Comparison of ENCODE assay signal across 13 cellular contexts in the genomic region with DNA sequence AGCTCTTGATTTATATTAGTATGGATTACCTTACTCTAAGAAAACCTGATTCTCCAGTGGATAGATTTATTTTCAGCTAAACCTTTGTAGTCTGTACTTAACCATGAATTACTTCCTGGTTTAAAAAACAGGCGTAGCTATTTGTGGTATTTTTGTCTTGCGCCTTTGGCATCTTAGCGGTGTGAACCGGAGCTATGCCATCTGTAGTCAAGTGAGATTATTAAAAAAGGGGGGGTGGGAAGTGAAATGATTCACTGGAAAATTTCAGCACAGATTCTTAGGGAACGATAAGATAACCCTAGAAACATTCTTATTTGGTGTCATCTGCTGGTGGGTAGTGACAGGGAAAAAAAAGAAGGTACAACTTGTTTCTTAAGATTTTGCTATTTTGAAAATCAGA. TPM values are rescaled to one million over a fixed set of nuclear protein-coding genes. Genes with fewer than 3 reads are reported as not detected.
DNase-seq lines count a peak whose midpoint lies in the region; ATAC-seq, FAIRE-seq and TF ChIP-seq lines count a peak whose summit lies in the region.
"Had no signal": no experiment of that assay in that cellular context is flagged by ENCODE, and none has a peak within 500 bp of the region (broad histone marks: within the 10 kb centered on the region; RNA-seq: fewer than 3 reads in every experiment).

No MANE protein-coding gene starts in this region.

- peaks cover 31% of the 10 kb centered on the region for H3K4me1 ChIP-seq in left ventricle myocardium inferior
- peaks cover 0 to 66% (median 24%) of the 10 kb centered on the region in 12 donors for H3K4me1 ChIP-seq in heart left ventricle
- peaks cover 16% of the 10 kb centered on the region for H3K4me1 ChIP-seq in astrocyte (ENCODE audit: insufficient read depth, low read length)
- peaks cover 59% of the 10 kb centered on the region for H3K4me1 ChIP-seq in upper lobe of right lung
- peaks cover 0 to 16% of the 10 kb centered on the region in 2 donors for H3K4me1 ChIP-seq in ascending aorta
- H3K4me1 ChIP-seq in Caco-2, result no peaks in the 10 kb centered on the region; the same call in 1 of the 2 replicates

- H3K4me3 Mint-ChIP-seq in astrocyte (ENCODE audit: unreplicated experiment), result no peak overlapping the region
- no peak overlapping the region for H3K4me3 Mint-ChIP-seq in Caco-2 (ENCODE audit: unreplicated experiment)

- H3K4me1 Mint-ChIP-seq in astrocyte (ENCODE audit: low read depth, unreplicated experiment) (peaks cover 29% of the 10 kb centered on the region), Caco-2 (ENCODE audit: low read depth, unreplicated experiment) (peaks cover 15% of the 10 kb centered on the region)

- H3K9me3 Mint-ChIP-seq in astrocyte (ENCODE audit: unreplicated experiment), result no peaks in the 10 kb centered on the region
- H3K9me3 Mint-ChIP-seq in Caco-2 (ENCODE audit: unreplicated experiment), result no peaks in the 10 kb centered on the region

- peaks cover 27% of the 10 kb centered on the region for H3K79me2 ChIP-seq in astrocyte (ENCODE audit: insufficient read depth, low read length)

- POLR2A ChIA-PET in Caco-2 (lab: Charles Lee), result no interaction called here

- no peak overlapping the region for H3K4me2 ChIP-seq in astrocyte (ENCODE audit: low read length)

- no TSS peak for BruUV-seq in Caco-2 (replicated peaks; lab: Mats Ljungman, UMichigan)

- H4K20me1 ChIP-seq in astrocyte (ENCODE audit: insufficient read depth, low read length), result peaks cover 28% of the 10 kb centered on the region

- CTCF ChIA-PET in Caco-2 (lab: Charles Lee), result no interaction called here

- H3K27ac Mint-ChIP-seq in astrocyte (ENCODE audit: unreplicated experiment), result peak overlapping the region; percentile 36
- no peak overlapping the region for H3K27ac Mint-ChIP-seq in Caco-2 (ENCODE audit: unreplicated experiment)

- intact Hi-C loops in left ventricle myocardium inferior (cut with micrococcal nuclease), result no loop called here
- intact Hi-C loops in heart left ventricle (cut with DNase I), result loop anchor here in 1 of 10 donors (10.0 kb wide), 1 partner anchor 64 kb away; the partner anchor contains the start of gene SCAANT1
- intact Hi-C loops in upper lobe of right lung (cut with DNase I), result no loop called here
- intact Hi-C loops in ascending aorta (cut with DNase I), result loop anchor here (5.0 kb wide), 1 partner anchor 67 kb away; the partner anchor contains the start of gene SCAANT1
- intact Hi-C loops in Caco-2 (cut with micrococcal nuclease; ENCODE audit: unreplicated experiment), result no loop called here

- H3K27me3 ChIP-seq in left ventricle myocardium inferior (ENCODE audit: low read depth), result no peaks in the 10 kb centered on the region
- no peaks in the 10 kb centered on the region for H3K27me3 ChIP-seq in heart left ventricle
- H3K27me3 ChIP-seq in astrocyte (ENCODE audit: insufficient read depth, low read length), result no peaks in the 10 kb centered on the region
- no peaks in the 10 kb centered on the region for H3K27me3 ChIP-seq in upper lobe of right lung
- H3K27me3 ChIP-seq in ascending aorta, result no peaks in the 10 kb centered on the region
- no peaks in the 10 kb centered on the region for H3K27me3 ChIP-seq in Caco-2 (replicated peaks; ENCODE audit: control insufficient read depth, insufficient read depth, low read length)

- H3K9ac ChIP-seq in astrocyte (ENCODE audit: low read length), result no peak overlapping the region
- H3K9ac ChIP-seq: GM23248 had no signal

- no peak for FAIRE-seq in astrocyte (lab: Jason Lieb, UNC)
- FAIRE-seq: GM18507 had no signal

- H3K27ac ChIP-seq in left ventricle myocardium inferior (replicated peaks), result peak overlapping the region; percentile 2
- H3K27ac ChIP-seq in heart left ventricle, result peak overlapping the region in 2 of 12 donors; percentile 3 to 66
- H3K27ac ChIP-seq in astrocyte (ENCODE audit: low read depth, low read length), result no peak overlapping the region
- peak overlapping the region; percentile 24 for H3K27ac ChIP-seq in upper lobe of right lung
- H3K27ac ChIP-seq in ascending aorta, result peak overlapping the region in 1 of 2 donors; percentile 20
- H3K27ac ChIP-seq: GM23248, HL-60 had no signal

- H3K9me3 ChIP-seq in left ventricle myocardium inferior (replicated peaks), result no peaks in the 10 kb centered on the region
- no peaks in the 10 kb centered on the region for H3K9me3 ChIP-seq in heart left ventricle
- H3K9me3 ChIP-seq in astrocyte (ENCODE audit: insufficient read depth, low read depth, low read length), result no peaks in the 10 kb centered on the region
- H3K9me3 ChIP-seq in upper lobe of right lung, result no peaks in the 10 kb centered on the region
- H3K9me3 ChIP-seq in ascending aorta, result no peaks in the 10 kb centered on the region
- H3K9me3 ChIP-seq in Caco-2, result no peaks in the 10 kb centered on the region

- no peak overlapping the region for H3K4me3 ChIP-seq in left ventricle myocardium inferior
- H3K4me3 ChIP-seq in heart left ventricle, result peak overlapping the region in 1 of 12 donors; percentile 9
- no peak overlapping the region for H3K4me3 ChIP-seq in astrocyte (ENCODE audit: insufficient read depth, low read depth, low read length)
- peak overlapping the region; percentile 20 for H3K4me3 ChIP-seq in upper lobe of right lung
- peak overlapping the region in 1 of 2 donors; percentile 35 for H3K4me3 ChIP-seq in ascending aorta
- no peak overlapping the region for H3K4me3 ChIP-seq in Caco-2 (ENCODE audit: low read depth, low read length)
- H3K4me3 ChIP-seq: GM23248 had no signal

- DNase-seq in left ventricle myocardium inferior (no peak), heart left ventricle (no peak), astrocyte (ENCODE audit: low read depth) (peak; percentile 48), left kidney (ENCODE audit: low read depth, low spot score) (peak; percentile 49), upper lobe of right lung (no peak), NCI-H1092 (lab: John Stamatoyannopoulos, UW) (no peak), ascending aorta (ENCODE audit: low spot score in 2 of 2) (no peak), Caco-2 (no peak)
- DNase-seq: GM23248, NCI-H2171 had no signal

- H3K36me3 Mint-ChIP-seq in astrocyte (ENCODE audit: low read depth, unreplicated experiment) (peaks cover 7% of the 10 kb centered on the region), Caco-2 (ENCODE audit: insufficient read depth, unreplicated experiment) (peaks cover 17% of the 10 kb centered on the region)

- no peak for TF ChIP-seq CTCF in left ventricle myocardium inferior (IDR thresholded peaks at IDR 0.05; ENCODE audit: borderline replicate concordance)
- no peak for TF ChIP-seq CTCF in heart left ventricle (IDR thresholded peaks at IDR 0.05)
- TF ChIP-seq CTCF in astrocyte (IDR thresholded peaks at IDR 0.05; ENCODE audit: insufficient read depth, low read depth, low read length), result no peak
- TF ChIP-seq CTCF in upper lobe of right lung (IDR thresholded peaks at IDR 0.05), result no peak
- TF ChIP-seq CTCF in ascending aorta (IDR thresholded peaks at IDR 0.05), result no peak
- TF ChIP-seq CTCF in Caco-2 (IDR thresholded peaks at IDR 0.05; ENCODE audit: insufficient read depth in 1 of 2, low read depth in 1 of 2, low read length in 1 of 2, severe bottlenecking in 1 of 2, unreplicated experiment in 1 of 2), result no peak

- WGBS in heart left ventricle, 4 donors, result 44 to 55% (median 47%) methylated on average over 5 of the region's 5 CpGs

- H3K27me3 Mint-ChIP-seq in astrocyte (ENCODE audit: low read depth, unreplicated experiment), result no peaks in the 10 kb centered on the region
- no peaks in the 10 kb centered on the region for H3K27me3 Mint-ChIP-seq in Caco-2 (ENCODE audit: insufficient read depth, unreplicated experiment)

- ATAC-seq in heart left ventricle, result no peak
- ATAC-seq in upper lobe of right lung, result peak; percentile 68
- ATAC-seq: SK-N-SH treated with all-trans-retinoic acid at 6 μM for 48 hours had no signal

- H2AFZ ChIP-seq in astrocyte (ENCODE audit: low read depth, low read length), result no peak overlapping the region
- H2AFZ ChIP-seq: GM23248 had no signal

- no peak for TF ChIP-seq POLR2A in heart left ventricle (IDR thresholded peaks at IDR 0.05)

- peaks cover 41% of the 10 kb centered on the region for H3K36me3 ChIP-seq in left ventricle myocardium inferior
- peaks cover 0 to 45% (median 42%) of the 10 kb centered on the region in 9 donors for H3K36me3 ChIP-seq in heart left ventricle
- peaks cover 19% of the 10 kb centered on the region for H3K36me3 ChIP-seq in astrocyte (ENCODE audit: insufficient read depth, low read length)
- H3K36me3 ChIP-seq in upper lobe of right lung, result peaks cover 29% of the 10 kb centered on the region
- H3K36me3 ChIP-seq in ascending aorta, result peaks cover 24 to 31% of the 10 kb centered on the region in 2 donors
- no peaks in the 10 kb centered on the region for H3K36me3 ChIP-seq in Caco-2 (ENCODE audit: control insufficient read depth, insufficient read depth, low read length)

RNA-seq across cellular contexts. Expression of gene PSMD6, which starts 44.2 kb away (rescaled TPM):
- total RNA-seq in left ventricle myocardium inferior (78.3 TPM), heart left ventricle (10 to 100 TPM; 69.1 to 91.1 (median 82.5) TPM), astrocyte (88.7 and 89.7 TPM in 2 replicates), upper lobe of right lung (52.2 TPM), ascending aorta (49.2 TPM), Caco-2 (2022) (96.6 and 100 TPM in 2 replicates)
- polyA plus RNA-seq in heart left ventricle, result 100 to 1,000 TPM in 1 of 2 donors, 10 to 100 TPM in 1; 60.1 to 128 TPM

Comparison
In these comparisons a context has a peak if more than half of its experiments do, and no peak if none do; other contexts are left out.
1. DNase-seq: peak in astrocyte (single experiment) and left kidney (single experiment); none in left ventricle myocardium inferior (single experiment), heart left ventricle (0 of 5), upper lobe of right lung (single experiment), NCI-H1092 (single experiment), ascending aorta (0 of 2) and Caco-2 (0 of 2).